Comparison of ENCODE assay signal across 1 cellular context in the genomic region with DNA sequence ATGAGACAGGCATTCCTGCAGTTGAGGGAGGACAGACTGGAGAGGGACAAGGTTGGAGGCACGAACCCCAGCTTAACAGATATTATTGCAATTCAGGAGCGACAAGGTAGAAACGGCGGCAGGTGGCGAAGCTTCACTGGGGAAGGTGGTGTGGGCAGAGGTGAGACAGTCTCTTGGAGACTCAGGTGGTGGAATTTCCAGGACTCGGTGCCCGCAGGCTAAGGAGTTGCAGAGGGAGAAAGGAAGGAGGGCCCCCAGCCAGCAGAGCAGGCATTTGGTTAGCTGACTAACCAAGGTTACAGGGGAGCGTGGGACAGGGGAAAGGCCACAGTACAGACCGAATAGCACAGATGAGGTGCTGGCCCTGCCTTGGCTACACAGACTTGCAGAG.
TF ChIP-seq lines count a peak whose summit lies in the region.

No MANE protein-coding gene starts in this region.

TF ChIP-seq in endothelial cell of umbilical vein, 7 proteins besides CTCF, POLR2A, EP300 and RAD21:
- TF ChIP-seq FOS (IDR thresholded peaks at IDR 0.05; ENCODE audit: borderline replicate concordance, insufficient read depth, low read length), result no peak
- TF ChIP-seq MYC (IDR thresholded peaks at IDR 0.05; ENCODE audit: low read depth, low read length), result no peak
- TF ChIP-seq, protein P1, sequence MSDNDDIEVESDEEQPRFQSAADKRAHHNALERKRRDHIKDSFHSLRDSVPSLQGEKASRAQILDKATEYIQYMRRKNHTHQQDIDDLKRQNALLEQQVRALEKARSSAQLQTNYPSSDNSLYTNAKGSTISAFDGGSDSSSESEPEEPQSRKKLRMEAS (IDR thresholded peaks at IDR 0.05; ENCODE audit: insufficient read depth, insufficient read length), result no peak
- no peak for TF ChIP-seq GATA2 (IDR thresholded peaks at IDR 0.05; ENCODE audit: insufficient read depth, insufficient read length, low read depth, low read length)
- TF ChIP-seq EZH2 (IDR thresholded peaks at IDR 0.05; ENCODE audit: borderline replicate concordance, low read depth, low read length, severe bottlenecking), result no peak
- TF ChIP-seq JUN (IDR thresholded peaks at IDR 0.05; ENCODE audit: borderline replicate concordance, insufficient read depth, insufficient read length, low read depth), result no peak
- no peak for TF ChIP-seq POLR2AphosphoS5 (IDR thresholded peaks at IDR 0.05; ENCODE audit: insufficient read depth, low read depth, low read length)
